ENCODE assay signal across 1 cellular context in genomic region chr4:102452854-102453253, GRCh38.
A peak's percentile ranks its signal among the peaks of the same experiment; 100 is the strongest.
TF ChIP-seq lines count a peak whose summit lies in the region.

No MANE protein-coding gene starts in this region.

TF ChIP-seq in HepG2, 621 proteins besides CTCF, POLR2A, EP300 and RAD21:
- TF ChIP-seq ETS1 (CRISPR knock-in tag; IDR thresholded peaks at IDR 0.05), result no peak
- peak; percentile 22; the same call in 1 of the 2 replicates for TF ChIP-seq MAFF (IDR thresholded peaks at IDR 0.05; ENCODE audit: low read depth, low read length)
- TF ChIP-seq ZMYM2 (CRISPR knock-in tag; IDR thresholded peaks at IDR 0.05), result no peak
- no peak for TF ChIP-seq GFI1 (CRISPR knock-in tag; IDR thresholded peaks at IDR 0.05; ENCODE audit: borderline replicate concordance)
- no peak for TF ChIP-seq BORCS8-MEF2B (CRISPR knock-in tag; IDR thresholded peaks at IDR 0.05)
- no peak for TF ChIP-seq TAF1 (CRISPR knock-in tag; IDR thresholded peaks at IDR 0.05)
- TF ChIP-seq RBM22 (optimal IDR thresholded peaks at IDR 0.05; ENCODE audit: low read length), result no peak
- no peak for TF ChIP-seq REXO4 (CRISPR knock-in tag; IDR thresholded peaks at IDR 0.05; ENCODE audit: borderline replicate concordance)
- TF ChIP-seq PATZ1 (CRISPR knock-in tag; IDR thresholded peaks at IDR 0.05), result no peak
- TF ChIP-seq MAFK (conservative IDR thresholded peaks at IDR 0.05 in 1 of 2, IDR thresholded peaks at IDR 0.05 in 1 of 2; ENCODE audit: low read length in 2 of 2), result peak; percentile 25 to 74; a peak in 2 of 4 replicates
- no peak for TF ChIP-seq KDM3A (CRISPR knock-in tag; IDR thresholded peaks at IDR 0.05; ENCODE audit: low read depth)
- no peak for TF ChIP-seq ZNF672 (CRISPR knock-in tag; IDR thresholded peaks at IDR 0.05)
